18 cellular contexts compared by ENCODE assay signal in the genomic region with DNA sequence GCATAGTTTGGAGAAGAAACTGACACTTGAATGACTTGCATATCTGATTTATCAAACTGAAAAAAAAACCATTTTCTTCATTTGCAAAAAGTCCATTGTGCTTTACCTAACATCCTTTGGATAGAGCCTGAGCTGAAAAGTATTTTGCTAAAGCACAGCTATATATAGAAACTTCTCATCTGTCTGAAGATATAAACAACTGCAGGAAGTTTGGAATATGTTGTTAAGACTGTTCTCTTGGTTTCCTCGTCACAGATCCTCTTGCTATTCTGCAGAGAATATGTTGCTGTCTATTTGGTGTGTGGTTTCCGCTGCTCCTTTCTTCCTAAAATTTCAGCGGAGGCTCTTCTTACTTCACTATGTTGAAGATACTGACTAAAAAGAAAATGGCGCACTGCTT.
"Had no signal": no experiment of that assay in that cellular context is flagged by ENCODE, and none has a peak within 500 bp of the region (broad histone marks: within the 10 kb centered on the region; RNA-seq: fewer than 3 reads in every experiment).

No MANE protein-coding gene starts in this region.

- H3K4me1 ChIP-seq: ascending aorta, parathyroid adenoma had no signal

- H3K36me3 ChIP-seq: ascending aorta had no signal

- H3K4me3 ChIP-seq: ascending aorta, dorsolateral prefrontal cortex, skin epidermis had no signal

- H2AFZ ChIP-seq: parathyroid adenoma had no signal

- H3K4me2 ChIP-seq: SK-N-SH had no signal

- DNase-seq: activated CD4-positive, CD25-positive, alpha-beta regulatory T cell treated with anti-CD3 and anti-CD28 coated beads, Interleukin-2, amount 50 U/mL, for 72 hours; activated naive CD4-positive, alpha-beta T cell treated with Interleukin-2 at 50 U/mL for 16 hours; activated naive CD8-positive, alpha-beta T cell treated with anti-CD3 and anti-CD28 coated beads, Interleukin-2, amount 50 U/mL, for 24 hours; dorsolateral prefrontal cortex; endodermal cell; erythroblast; kidney glomerular epithelial cell; naive thymus-derived CD8-positive, alpha-beta T cell; SK-N-SH; stimulated activated CD4-positive, alpha-beta T cell treated with anti-CD3 and anti-CD28 coated beads, Interleukin-4, amount 100 ng/mL, for 4 hours; stimulated activated CD8-positive, alpha-beta memory T cell treated with anti-CD3 and anti-CD28 coated beads, Interleukin-4, amount 100 ng/mL, for 48 hours; stimulated activated naive CD4-positive, alpha-beta T cell treated with Interleukin-2 at 50 U/mL for 16 hours; T-cell; T-helper 9 cell; trophoblast cell had no signal

- H3K79me2 ChIP-seq: parathyroid adenoma had no signal

- H3K9ac ChIP-seq: parathyroid adenoma, SK-N-SH had no signal

- H3K27ac ChIP-seq: ascending aorta, dorsolateral prefrontal cortex, skin epidermis had no signal

- H3K27me3 ChIP-seq: ascending aorta had no signal

- ATAC-seq: activated naive CD8-positive, alpha-beta T cell treated with anti-CD3 and anti-CD28 coated beads, Interleukin-2, amount 50 U/mL, for 24 hours; naive thymus-derived CD8-positive, alpha-beta T cell; T-cell had no signal

- H3K9me3 ChIP-seq: ascending aorta, SK-N-SH had no signal
